In the genomic region with DNA sequence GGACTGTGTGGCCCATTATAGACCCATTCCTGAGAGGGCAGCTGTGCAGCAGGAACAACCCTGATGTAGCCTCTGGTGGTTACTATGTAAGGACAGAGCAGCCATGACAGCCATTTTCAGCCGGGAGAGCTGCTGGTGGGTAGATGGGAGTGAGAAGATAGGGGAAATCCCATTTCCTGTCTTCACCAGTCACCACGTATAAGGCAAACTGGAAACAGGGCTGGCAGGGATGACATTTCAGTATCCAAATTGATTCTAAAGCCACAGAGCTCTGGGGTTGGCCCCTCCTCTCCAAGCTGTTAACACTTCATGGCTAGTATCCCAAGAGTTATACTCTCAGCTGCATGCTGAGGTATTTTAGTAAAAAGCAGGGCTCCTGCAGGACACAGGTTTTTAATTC, we compare ENCODE assay signal across 26 cellular contexts. TPM values are rescaled to one million over a fixed set of nuclear protein-coding genes. Genes with fewer than 3 reads are reported as not detected.
DNase-seq lines count a peak whose midpoint lies in the region; ATAC-seq lines count a peak whose summit lies in the region.
"Had no signal": no experiment of that assay in that cellular context is flagged by ENCODE, and none has a peak within 500 bp of the region (broad histone marks: within the 10 kb centered on the region; RNA-seq: fewer than 3 reads in every experiment).

No MANE protein-coding gene starts in this region.

- no peak overlapping the region for H3K14ac ChIP-seq in neuronal stem cell (ENCODE audit: low read length)

- no peaks in the 10 kb centered on the region for H3K9me3 ChIP-seq in neuronal stem cell (replicated peaks in 1 of 2; ENCODE audit: control insufficient read depth in 2 of 2, insufficient read depth in 1 of 2, low read depth in 1 of 2, low read length in 2 of 2)
- H3K9me3 ChIP-seq: lower lobe of right lung, MG63 had no signal

- no CpG with 5 or more reads among the region's 2 CpGs for WGBS in neuronal stem cell (ENCODE audit: extremely low coverage in 2 of 2, insufficient read length in 2 of 2, insufficient replicate concordance in 1 of 2), 2 donors

- no peak overlapping the region for H2BK120ac ChIP-seq in neuronal stem cell (ENCODE audit: low read depth, low read length)

- H2BK5ac ChIP-seq in neuronal stem cell (ENCODE audit: low read length), result no peak overlapping the region

- H2AFZ ChIP-seq in neuronal stem cell (ENCODE audit: low read length), result peak overlapping the region; percentile 53

- H2BK15ac ChIP-seq in neuronal stem cell (ENCODE audit: low read length), result no peak overlapping the region

- ATAC-seq in GM21825 (IDR thresholded peaks at IDR 0.05; ENCODE audit: unreplicated experiment), result no peak
- ATAC-seq: activated CD8-positive, alpha-beta T cell treated with anti-CD3 and anti-CD28 coated beads, Interleukin-2, amount 10 ng/mL, durations not matched to agents 7 days and 5 days had no signal

- H4K91ac ChIP-seq in neuronal stem cell (ENCODE audit: low read depth, low read length, poor library complexity), result no peak overlapping the region

- H4K8ac ChIP-seq in neuronal stem cell (ENCODE audit: low read depth, low read length), result no peak overlapping the region

- H3K27ac ChIP-seq in epithelial cell of prostate, result peak overlapping the region; percentile 57
- H3K27ac ChIP-seq in neuronal stem cell (replicated peaks; ENCODE audit: low read length), result no peak overlapping the region
- H3K27ac ChIP-seq: dorsolateral prefrontal cortex, lower lobe of right lung had no signal

- H2AK5ac ChIP-seq in neuronal stem cell (ENCODE audit: low read depth, low read length), result no peak overlapping the region

- no peak overlapping the region for H3K18ac ChIP-seq in neuronal stem cell (ENCODE audit: low read length)

- DNase-seq in EH (ENCODE audit: low read depth) (peak; percentile 64), RPMI7951 (ENCODE audit: low read depth) (peak; percentile 81), epithelial cell of prostate (ENCODE audit: low read depth, low spot score) (no peak), neuronal stem cell (ENCODE audit: low spot score) (no peak), NCI-H1930 (lab: John Stamatoyannopoulos, UW) (no peak), NCI-H2029 treated with DMSO at 0.1 percent for 48 hours (lab: John Stamatoyannopoulos, UW) (no peak), SW 1271 (lab: John Stamatoyannopoulos, UW) (no peak)
- DNase-seq: activated CD4-positive, CD25-positive, alpha-beta regulatory T cell treated with anti-CD3 and anti-CD28 coated beads, Interleukin-2, amount 50 U/mL, for 72 hours; activated CD8-positive, alpha-beta T cell treated with anti-CD3 and anti-CD28 coated beads, Interleukin-2, amount 10 ng/mL, durations not matched to agents 7 days and 5 days; activated naive CD4-positive, alpha-beta T cell treated with Interleukin-2 at 50 U/mL for 16 hours; activated T-cell treated with anti-CD3 and anti-CD28 coated beads, Interleukin-2, amount 50 U/mL, for 1 hour; AML-193; CD8-positive, alpha-beta memory T cell; DMS79; dorsolateral prefrontal cortex; H7; kidney; lower lobe of right lung; MG63; NCI-H1417 treated with DMSO at 0.1 percent for 48 hours; NCI-H2171 treated with DMSO at 0.1 percent for 48 hours; NCI-H526; nucleus accumbens; small intestine; stimulated activated naive CD4-positive, alpha-beta T cell had no signal

- H3K4me3 ChIP-seq in neuronal stem cell (ENCODE audit: low read length in 2 of 2), result no peak overlapping the region
- H3K4me3 ChIP-seq: dorsolateral prefrontal cortex, lower lobe of right lung, MG63 had no signal

- no peak overlapping the region for H3K4ac ChIP-seq in neuronal stem cell (ENCODE audit: low read length)

- no peaks in the 10 kb centered on the region for H3K79me1 ChIP-seq in neuronal stem cell (ENCODE audit: low read depth, low read length)

- H3K36me3 ChIP-seq in neuronal stem cell (replicated peaks in 1 of 2; ENCODE audit: control insufficient read depth in 2 of 2, insufficient read depth in 2 of 2, low read length in 2 of 2), result no peaks in the 10 kb centered on the region
- H3K36me3 ChIP-seq: lower lobe of right lung, MG63 had no signal

- H3K23ac ChIP-seq in neuronal stem cell (ENCODE audit: low read depth, low read length, poor library complexity), result no peak overlapping the region

- H3K4me2 ChIP-seq in neuronal stem cell (ENCODE audit: insufficient read depth, low read length, poor library complexity, severe bottlenecking), result no peak overlapping the region

- no peaks in the 10 kb centered on the region for H3K4me1 ChIP-seq in neuronal stem cell (ENCODE audit: control insufficient read depth in 2 of 2, insufficient read depth in 1 of 2, low read depth in 1 of 2, low read length in 2 of 2)
- H3K4me1 ChIP-seq: lower lobe of right lung had no signal

- no peaks in the 10 kb centered on the region for H3K27me3 ChIP-seq in neuronal stem cell (ENCODE audit: control insufficient read depth in 3 of 3, insufficient read depth in 3 of 3, low read depth in 1 of 3, low read length in 3 of 3)
- H3K27me3 ChIP-seq: dorsolateral prefrontal cortex, MG63 had no signal

- H2BK12ac ChIP-seq in neuronal stem cell (ENCODE audit: low read length), result no peak overlapping the region

- H3K9ac ChIP-seq in neuronal stem cell (ENCODE audit: low read depth, low read length, poor library complexity), result no peak overlapping the region

RNA-seq across cellular contexts. Expression of gene FZD1, which starts 15.2 kb away (rescaled TPM):
- total RNA-seq in RPMI7951 (2014; rRNA removed; shearing (Covaris generic)), result 10.1 and 13.9 TPM in 2 replicates
- 14.2 TPM for polyA plus RNA-seq in neuronal stem cell (2013, experiment 1 of 2)
- 14.1 TPM for polyA plus RNA-seq in neuronal stem cell (2013, experiment 2 of 2)
- polyA plus RNA-seq: CD8-positive, alpha-beta memory T cell had no signal

Comparison
In these comparisons a context has a peak if more than half of its experiments do, and no peak if none do; other contexts are left out.
1. DNase-seq: peak in EH (single experiment) and RPMI7951 (single experiment); none in epithelial cell of prostate (single experiment), neuronal stem cell (single experiment), NCI-H1930 (0 of 2), NCI-H2029 treated with DMSO at 0.1 percent for 48 hours (single experiment) and SW 1271 (0 of 2).